Comparison of ENCODE assay signal across 23 cellular contexts in genomic region chr6:143205170-143205879, GRCh38.
A peak's percentile ranks its signal among the peaks of the same experiment; 100 is the strongest.
DNase-seq lines count a peak whose midpoint lies in the region; ATAC-seq, FAIRE-seq and TF ChIP-seq lines count a peak whose summit lies in the region.
"Had no signal": no experiment of that assay in that cellular context is flagged by ENCODE, and none has a peak within 500 bp of the region (broad histone marks: within the 10 kb centered on the region; RNA-seq: fewer than 3 reads in every experiment).

No MANE protein-coding gene starts in this region.

- H2BK15ac ChIP-seq in IMR-90 (ENCODE audit: low read depth, low read length), result no peak overlapping the region

- H2AK9ac ChIP-seq in IMR-90 (replicated peaks; ENCODE audit: low read depth, low read length, poor library complexity), result no peak overlapping the region

- H4K20me1 ChIP-seq in IMR-90 (ENCODE audit: insufficient read depth, low read length) (no peaks in the 10 kb centered on the region), astrocyte (ENCODE audit: insufficient read depth, low read length) (no peaks in the 10 kb centered on the region)
- H4K20me1 ChIP-seq: BLaER1 treated with 17β-estradiol and CSF1 and Interleukin-3, amounts not matched to agents 10 nM and 100 nM had no signal

- TF ChIP-seq RAD21 in A549 (conservative IDR thresholded peaks at IDR 0.05 in 1 of 2, IDR thresholded peaks at IDR 0.05 in 1 of 2) (no peak), IMR-90 (IDR thresholded peaks at IDR 0.05; ENCODE audit: low read length) (no peak)

- TF ChIP-seq POLR2A in A549 (IDR thresholded peaks at IDR 0.05; ENCODE audit: low read length) (no peak), IMR-90 (IDR thresholded peaks at IDR 0.05; ENCODE audit: low read depth, low read length) (no peak)

- CTCF ChIA-PET in A549 (lab: Yijun Ruan, JAX), result no interaction called here
- CTCF ChIA-PET in IMR-90 (lab: Yijun Ruan, JAX), result no interaction called here

- H3K4me3 Mint-ChIP-seq in astrocyte (ENCODE audit: unreplicated experiment), result no peak overlapping the region
- H3K4me3 Mint-ChIP-seq: CD4-positive, alpha-beta T cell had no signal

- H2BK20ac ChIP-seq in IMR-90 (ENCODE audit: low read depth, low read length), result no peak overlapping the region

- no peak overlapping the region for H3K18ac ChIP-seq in IMR-90 (ENCODE audit: low read depth, low read length)

- no peak overlapping the region for H3K4ac ChIP-seq in IMR-90 (ENCODE audit: low read depth, low read length)

- no TSS peak for BruUV-seq in IMR-90 (replicated peaks; lab: Mats Ljungman, UMichigan)

- no peaks in the 10 kb centered on the region for H3K79me1 ChIP-seq in IMR-90 (ENCODE audit: low read depth in 1 of 2, low read length in 2 of 2)

- dilution Hi-C loops in IMR-90 (cut with HindIII; ENCODE audit: low sequenced_read_pairs, unreplicated experiment), result no loop called here

- no peaks in the 10 kb centered on the region for H3K27me3 Mint-ChIP-seq in astrocyte (ENCODE audit: low read depth, unreplicated experiment)
- H3K27me3 Mint-ChIP-seq: CD4-positive, alpha-beta T cell had no signal

- H3K36me3 Mint-ChIP-seq in astrocyte (ENCODE audit: low read depth, unreplicated experiment), result peaks cover 15% of the 10 kb centered on the region

- H3K27me3 ChIP-seq in IMR-90 (ENCODE audit: control insufficient read depth, insufficient read depth, low read length) (no peaks in the 10 kb centered on the region), astrocyte (ENCODE audit: insufficient read depth, low read length) (no peaks in the 10 kb centered on the region)
- H3K27me3 ChIP-seq: BLaER1 treated with 17β-estradiol and CSF1 and Interleukin-3, amounts not matched to agents 10 nM and 100 nM; MG63 had no signal

- peaks cover 4% of the 10 kb centered on the region for H3K9me3 Mint-ChIP-seq in astrocyte (ENCODE audit: unreplicated experiment)

- H3K27ac Mint-ChIP-seq in astrocyte (ENCODE audit: unreplicated experiment), result no peak overlapping the region
- H3K27ac Mint-ChIP-seq: CD4-positive, alpha-beta T cell had no signal

- ATAC-seq in A549 (no peak), IMR-90 (ENCODE audit: low read depth) (no peak), GM19397 (IDR thresholded peaks at IDR 0.05; ENCODE audit: unreplicated experiment) (no peak)
- ATAC-seq: GM12878 had no signal

- POLR2A ChIA-PET in A549 (lab: Yijun Ruan, JAX) (no interaction called here), IMR-90 (lab: Charles Lee; ENCODE audit: unreplicated experiment) (no interaction called here)

- in situ Hi-C loops in IMR-90 (cut with MboI; ENCODE audit: low sequenced_read_pairs), result no loop called here

- H3K9me1 ChIP-seq in IMR-90 (ENCODE audit: insufficient read depth, low read length), result no peaks in the 10 kb centered on the region

- WGBS in A549 (ENCODE audit: missing lambda C conversion rate), result 64% methylated on average over 2 of the region's 2 CpGs
- no CpG with 5 or more reads among the region's 2 CpGs for WGBS in IMR-90 (ENCODE audit: extremely low coverage in 2 of 2, insufficient read length in 1 of 2), 2 experiments

- H4K5ac ChIP-seq in IMR-90 (ENCODE audit: low read depth, low read length), result no peak overlapping the region

- no peak overlapping the region for H4K91ac ChIP-seq in IMR-90 (ENCODE audit: insufficient read depth, low read depth, low read length)

- no peak overlapping the region for H3K56ac ChIP-seq in IMR-90 (ENCODE audit: extremely low read depth, insufficient read depth, low read length)

- no peak overlapping the region for H3K27ac ChIP-seq in A549
- H3K27ac ChIP-seq in IMR-90 (ENCODE audit: insufficient read depth, low read length), result no peak overlapping the region
- H3K27ac ChIP-seq in astrocyte (ENCODE audit: low read depth, low read length), result no peak overlapping the region
- H3K27ac ChIP-seq: BLaER1 treated with 17β-estradiol and CSF1 and Interleukin-3, amounts not matched to agents 10 nM and 100 nM; SJSA1 had no signal

- H2BK120ac ChIP-seq in IMR-90 (ENCODE audit: low read depth, low read length), result no peak overlapping the region

- H3K9ac ChIP-seq in IMR-90 (ENCODE audit: low read depth, low read length), result no peak overlapping the region
- H3K9ac ChIP-seq in astrocyte (ENCODE audit: low read length), result no peak overlapping the region
- H3K9ac ChIP-seq: BLaER1 treated with 17β-estradiol and CSF1 and Interleukin-3, amounts not matched to agents 10 nM and 100 nM had no signal

- FAIRE-seq in A549 (lab: Jason Lieb, UNC) (no peak), astrocyte (lab: Jason Lieb, UNC) (peak; percentile 66), D721Med (lab: Jason Lieb, UNC) (no peak)
- FAIRE-seq: G401.6, GM12878, H54 had no signal

- no peak overlapping the region for H2BK5ac ChIP-seq in IMR-90 (ENCODE audit: low read depth, low read length, poor library complexity, severe bottlenecking)

- H3K4me1 Mint-ChIP-seq in astrocyte (ENCODE audit: low read depth, unreplicated experiment), result peaks cover 2% of the 10 kb centered on the region

- H2AK5ac ChIP-seq in IMR-90 (ENCODE audit: low read depth, low read length), result no peak overlapping the region

- H3K4me3 ChIP-seq in A549, result no peak overlapping the region
- H3K4me3 ChIP-seq in IMR-90 (ENCODE audit: insufficient read depth, low read depth, low read length), result no peak overlapping the region
- no peak overlapping the region for H3K4me3 ChIP-seq in astrocyte (ENCODE audit: insufficient read depth, low read depth, low read length)
- no peak overlapping the region for H3K4me3 ChIP-seq in fibroblast of the aortic adventitia (ENCODE audit: low read depth, low read length)
- H3K4me3 ChIP-seq: BLaER1 treated with 17β-estradiol and CSF1 and Interleukin-3, amounts not matched to agents 10 nM and 100 nM; GM12878; MG63; SJSA1 had no signal

- H3K9me3 ChIP-seq in A549 (no peaks in the 10 kb centered on the region), IMR-90 (ENCODE audit: control insufficient read depth, insufficient read depth, low read length) (0 out of 2 replicates have a peak, but pooled peaks cover 2% of the 10 kb centered on the region), astrocyte (ENCODE audit: insufficient read depth, low read depth, low read length) (no peaks in the 10 kb centered on the region)
- H3K9me3 ChIP-seq: MG63, SJSA1 had no signal

- DNase-seq in A549 (ENCODE audit: low read depth in 1 of 2, low spot score in 1 of 2) (no peak), IMR-90 (no peak), astrocyte (ENCODE audit: low read depth) (peak; percentile 21), fibroblast of the aortic adventitia (ENCODE audit: low read depth) (peak; percentile 27), D721Med (ENCODE audit: insufficient read length, low spot score) (no peak), Kasumi-1 (lab: John Stamatoyannopoulos, UW) (no peak)
- DNase-seq: AML-193; CD4-positive, alpha-beta T cell; COR-L47; KBM-7; MG63; NCI-H1105 treated with DMSO at 0.1 percent for 48 hours; NCI-H146; NCI-H2029 treated with DMSO at 0.1 percent for 48 hours; NCI-H526; Right ventricle myocardium superior; RPMI8226 had no signal

- no peak for TF ChIP-seq CTCF in A549 (IDR thresholded peaks at IDR 0.05)
- no peak for TF ChIP-seq CTCF in IMR-90 (conservative IDR thresholded peaks at IDR 0.05; ENCODE audit: low read depth, low read length)
- no peak for TF ChIP-seq CTCF in astrocyte (IDR thresholded peaks at IDR 0.05; ENCODE audit: insufficient read depth, low read depth, low read length)
- no peak for TF ChIP-seq CTCF in fibroblast of the aortic adventitia (IDR thresholded peaks at IDR 0.05; ENCODE audit: insufficient read depth, low read length)
- no peak for TF ChIP-seq CTCF in D721Med (IDR thresholded peaks at IDR 0.05; ENCODE audit: insufficient read depth, missing control alignments)

- no peak overlapping the region for H3K14ac ChIP-seq in IMR-90 (replicated peaks; ENCODE audit: low read depth, low read length)

- no peak overlapping the region for H2AFZ ChIP-seq in IMR-90 (replicated peaks; ENCODE audit: low read length, poor library complexity)
- H2AFZ ChIP-seq in astrocyte (ENCODE audit: low read depth, low read length), result no peak overlapping the region

- intact Hi-C loops in IMR-90 (cut with micrococcal nuclease), result no loop called here

- H3K4me2 ChIP-seq in A549 (no peak overlapping the region), IMR-90 (ENCODE audit: low read depth, low read length) (no peak overlapping the region), astrocyte (ENCODE audit: low read length) (no peak overlapping the region)
- H3K4me2 ChIP-seq: BLaER1 treated with 17β-estradiol and CSF1 and Interleukin-3, amounts not matched to agents 10 nM and 100 nM had no signal

- H3K36me3 ChIP-seq in IMR-90 (ENCODE audit: control insufficient read depth, insufficient read depth, low read length) (no peaks in the 10 kb centered on the region), astrocyte (ENCODE audit: insufficient read depth, low read length) (no peaks in the 10 kb centered on the region)
- H3K36me3 ChIP-seq: BLaER1 treated with 17β-estradiol and CSF1 and Interleukin-3, amounts not matched to agents 10 nM and 100 nM; MG63; SJSA1 had no signal

- H4K8ac ChIP-seq in IMR-90 (ENCODE audit: low read depth in 2 of 2, low read length in 2 of 2), result no peak overlapping the region

- no peak overlapping the region for H3K23ac ChIP-seq in IMR-90 (ENCODE audit: low read depth, low read length)

- no peak for TF ChIP-seq EP300 in A549 (IDR thresholded peaks at IDR 0.05)

- H3K4me1 ChIP-seq in A549 (no peaks in the 10 kb centered on the region), IMR-90 (ENCODE audit: control insufficient read depth, insufficient read depth, low read length) (peaks cover 2% of the 10 kb centered on the region; the same call in 1 of the 2 replicates), astrocyte (ENCODE audit: insufficient read depth, low read length) (no peaks in the 10 kb centered on the region)
- H3K4me1 ChIP-seq: SJSA1 had no signal

- no peaks in the 10 kb centered on the region for H3K79me2 ChIP-seq in astrocyte (ENCODE audit: insufficient read depth, low read length)

TF ChIP-seq in A549, 52 proteins besides CTCF, POLR2A, EP300 and RAD21 (continues in another document):
- TF ChIP-seq KDM5A (IDR thresholded peaks at IDR 0.05), result no peak
- TF ChIP-seq NFE2L2 (conservative IDR thresholded peaks at IDR 0.05; ENCODE audit: low read length), result no peak
- no peak for TF ChIP-seq RARB (CRISPR knock-in tag; IDR thresholded peaks at IDR 0.05)
- TF ChIP-seq EHF (CRISPR knock-in tag; IDR thresholded peaks at IDR 0.05), result no peak
- no peak for TF ChIP-seq MAX (IDR thresholded peaks at IDR 0.05)

TF ChIP-seq in IMR-90, 13 proteins besides CTCF, POLR2A, EP300 and RAD21 (continues in another document):
- TF ChIP-seq MAFK (IDR thresholded peaks at IDR 0.05; ENCODE audit: low read depth, low read length), result peak; percentile 92
- no peak for TF ChIP-seq NFE2L2 (IDR thresholded peaks at IDR 0.05; ENCODE audit: low read depth, low read length)
- TF ChIP-seq FOS (IDR thresholded peaks at IDR 0.05; ENCODE audit: low read depth, low read length), result no peak
- TF ChIP-seq CEBPB (IDR thresholded peaks at IDR 0.05; ENCODE audit: low read depth, low read length), result no peak

Comparison
In these comparisons a context has a peak if more than half of its experiments do, and no peak if none do; other contexts are left out.
1. DNase-seq: peak in astrocyte (single experiment) and fibroblast of the aortic adventitia (single experiment); none in A549 (0 of 2), IMR-90 (single experiment), D721Med (single experiment) and Kasumi-1 (0 of 2).